1 cellular context compared by ENCODE assay signal in the genomic region with DNA sequence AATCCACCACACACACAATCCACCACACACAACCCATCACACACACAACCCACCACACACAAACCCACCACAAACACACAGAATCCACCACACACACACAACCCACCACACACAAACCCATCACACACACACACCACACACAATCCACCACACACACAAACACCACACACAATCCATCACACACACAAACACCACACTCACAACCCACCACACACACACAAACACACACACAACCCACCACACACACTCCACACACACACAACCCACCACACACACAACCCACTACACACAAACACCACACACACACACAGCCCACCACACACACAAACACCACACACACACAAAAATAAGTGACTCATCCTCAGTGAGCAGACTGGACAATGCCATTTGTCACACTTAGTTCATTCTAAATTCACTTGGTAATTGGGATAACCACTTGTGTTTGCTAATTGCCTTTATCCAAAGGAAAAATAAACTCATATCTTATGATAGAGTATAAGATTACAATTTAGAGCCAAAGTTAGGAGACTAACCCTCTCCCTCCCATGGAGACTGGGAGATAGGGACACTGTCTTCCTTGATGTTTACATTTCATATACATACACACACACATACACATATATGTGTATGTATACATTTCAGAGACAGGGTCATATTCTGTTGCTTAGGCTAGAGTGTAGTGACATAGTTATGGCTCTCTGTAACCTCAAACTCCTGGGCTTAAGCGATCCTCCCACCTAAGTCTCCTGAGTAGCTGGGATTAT.
TF ChIP-seq lines count a peak whose summit lies in the region.

No MANE protein-coding gene starts in this region.

TF ChIP-seq in A549, 52 proteins besides CTCF, POLR2A, EP300 and RAD21:
- TF ChIP-seq MAZ (IDR thresholded peaks at IDR 0.05; ENCODE audit: borderline replicate concordance, low read depth, low read length) (no peak), CHD4 (IDR thresholded peaks at IDR 0.05; ENCODE audit: borderline replicate concordance) (0 out of 2 replicates have a peak, but pooled peaks have one; percentile 33), GATA3 (IDR thresholded peaks at IDR 0.05; ENCODE audit: borderline replicate concordance) (no peak)
